ENCODE assay signal across 1 cellular context in the genomic region with DNA sequence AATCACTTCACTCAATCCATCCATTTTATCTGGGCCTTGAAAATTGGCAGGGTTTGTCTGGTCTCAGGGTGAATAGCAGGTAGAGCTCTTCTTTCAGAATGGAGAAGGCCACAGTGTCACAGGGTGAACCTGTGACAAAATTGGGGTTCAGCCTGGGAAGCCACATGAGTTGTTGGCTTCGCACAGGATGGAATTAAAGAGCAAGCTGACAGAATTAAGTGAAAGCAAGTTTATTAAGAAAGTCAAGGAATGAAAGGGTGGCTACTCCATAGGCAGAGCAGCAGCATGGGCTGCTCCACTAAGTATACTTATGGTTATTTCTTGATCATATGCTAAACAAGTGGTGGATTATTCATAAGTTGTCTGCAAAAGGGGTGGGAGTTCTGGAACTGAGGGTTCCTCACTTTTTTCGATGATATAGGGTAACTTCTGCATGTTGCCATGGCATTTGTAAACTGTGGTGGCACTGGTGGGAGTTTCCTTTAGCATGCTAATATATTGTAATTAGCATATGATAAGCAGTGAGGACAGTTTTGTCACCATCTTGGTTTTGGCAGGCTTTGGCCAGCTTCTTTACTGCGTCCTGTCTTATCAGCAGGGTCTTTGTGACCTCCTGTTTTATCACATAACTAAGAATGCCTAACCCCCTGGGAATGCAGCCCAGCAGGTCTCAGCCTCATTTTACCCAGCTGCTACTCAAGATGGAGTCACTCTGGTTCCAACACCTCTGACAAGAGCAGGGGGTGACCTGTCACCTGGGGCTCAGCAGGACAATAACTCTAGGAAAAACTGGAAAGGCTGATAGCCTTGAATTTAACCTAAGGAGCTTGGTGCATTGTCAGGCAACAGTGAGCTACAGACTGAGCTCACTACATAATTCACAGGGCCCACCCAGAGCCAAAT.
A peak's percentile ranks its signal among the peaks of the same experiment; 100 is the strongest.
TF ChIP-seq lines count a peak whose summit lies in the region.

No MANE protein-coding gene starts in this region.

TF ChIP-seq in GM12878, 131 proteins besides CTCF, POLR2A, EP300 and RAD21 (continued from another document):
- TF ChIP-seq, protein P1, sequence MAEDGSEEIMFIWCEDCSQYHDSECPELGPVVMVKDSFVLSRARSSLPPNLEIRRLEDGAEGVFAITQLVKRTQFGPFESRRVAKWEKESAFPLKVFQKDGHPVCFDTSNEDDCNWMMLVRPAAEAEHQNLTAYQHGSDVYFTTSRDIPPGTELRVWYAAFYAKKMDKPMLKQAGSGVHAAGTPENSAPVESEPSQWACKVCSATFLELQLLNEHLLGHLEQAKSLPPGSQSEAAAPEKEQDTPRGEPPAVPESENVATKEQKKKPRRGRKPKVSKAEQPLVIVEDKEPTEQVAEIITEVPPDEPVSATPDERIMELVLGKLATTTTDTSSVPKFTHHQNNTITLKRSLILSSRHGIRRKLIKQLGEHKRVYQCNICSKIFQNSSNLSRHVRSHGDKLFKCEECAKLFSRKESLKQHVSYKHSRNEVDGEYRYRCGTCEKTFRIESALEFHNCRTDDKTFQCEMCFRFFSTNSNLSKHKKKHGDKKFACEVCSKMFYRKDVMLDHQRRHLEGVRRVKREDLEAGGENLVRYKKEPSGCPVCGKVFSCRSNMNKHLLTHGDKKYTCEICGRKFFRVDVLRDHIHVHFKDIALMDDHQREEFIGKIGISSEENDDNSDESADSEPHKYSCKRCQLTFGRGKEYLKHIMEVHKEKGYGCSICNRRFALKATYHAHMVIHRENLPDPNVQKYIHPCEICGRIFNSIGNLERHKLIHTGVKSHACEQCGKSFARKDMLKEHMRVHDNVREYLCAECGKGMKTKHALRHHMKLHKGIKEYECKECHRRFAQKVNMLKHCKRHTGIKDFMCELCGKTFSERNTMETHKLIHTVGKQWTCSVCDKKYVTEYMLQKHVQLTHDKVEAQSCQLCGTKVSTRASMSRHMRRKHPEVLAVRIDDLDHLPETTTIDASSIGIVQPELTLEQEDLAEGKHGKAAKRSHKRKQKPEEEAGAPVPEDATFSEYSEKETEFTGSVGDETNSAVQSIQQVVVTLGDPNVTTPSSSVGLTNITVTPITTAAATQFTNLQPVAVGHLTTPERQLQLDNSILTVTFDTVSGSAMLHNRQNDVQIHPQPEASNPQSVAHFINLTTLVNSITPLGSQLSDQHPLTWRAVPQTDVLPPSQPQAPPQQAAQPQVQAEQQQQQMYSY (CRISPR knock-in tag; IDR thresholded peaks at IDR 0.05) = peak; percentile 73; the same call in 1 of the 2 replicates
- no peak for TF ChIP-seq TCF7 (IDR thresholded peaks at IDR 0.05; ENCODE audit: borderline replicate concordance)
- TF ChIP-seq RAD51 (IDR thresholded peaks at IDR 0.05) = no peak
- no peak for TF ChIP-seq PML (IDR thresholded peaks at IDR 0.05; ENCODE audit: low read length)
- TF ChIP-seq, protein P2, sequence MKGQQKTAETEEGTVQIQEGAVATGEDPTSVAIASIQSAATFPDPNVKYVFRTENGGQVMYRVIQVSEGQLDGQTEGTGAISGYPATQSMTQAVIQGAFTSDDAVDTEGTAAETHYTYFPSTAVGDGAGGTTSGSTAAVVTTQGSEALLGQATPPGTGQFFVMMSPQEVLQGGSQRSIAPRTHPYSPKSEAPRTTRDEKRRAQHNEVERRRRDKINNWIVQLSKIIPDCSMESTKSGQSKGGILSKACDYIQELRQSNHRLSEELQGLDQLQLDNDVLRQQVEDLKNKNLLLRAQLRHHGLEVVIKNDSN (IDR thresholded peaks at IDR 0.05; ENCODE audit: borderline replicate concordance, extremely low read length, insufficient read depth, low read depth, low read length) = no peak
- TF ChIP-seq, protein P3, sequence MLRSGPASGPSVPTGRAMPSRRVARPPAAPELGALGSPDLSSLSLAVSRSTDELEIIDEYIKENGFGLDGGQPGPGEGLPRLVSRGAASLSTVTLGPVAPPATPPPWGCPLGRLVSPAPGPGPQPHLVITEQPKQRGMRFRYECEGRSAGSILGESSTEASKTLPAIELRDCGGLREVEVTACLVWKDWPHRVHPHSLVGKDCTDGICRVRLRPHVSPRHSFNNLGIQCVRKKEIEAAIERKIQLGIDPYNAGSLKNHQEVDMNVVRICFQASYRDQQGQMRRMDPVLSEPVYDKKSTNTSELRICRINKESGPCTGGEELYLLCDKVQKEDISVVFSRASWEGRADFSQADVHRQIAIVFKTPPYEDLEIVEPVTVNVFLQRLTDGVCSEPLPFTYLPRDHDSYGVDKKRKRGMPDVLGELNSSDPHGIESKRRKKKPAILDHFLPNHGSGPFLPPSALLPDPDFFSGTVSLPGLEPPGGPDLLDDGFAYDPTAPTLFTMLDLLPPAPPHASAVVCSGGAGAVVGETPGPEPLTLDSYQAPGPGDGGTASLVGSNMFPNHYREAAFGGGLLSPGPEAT (IDR thresholded peaks at IDR 0.05; ENCODE audit: low read depth) = no peak
- TF ChIP-seq FOXM1 (IDR thresholded peaks at IDR 0.05; ENCODE audit: low read depth, low read length) = no peak
- TF ChIP-seq SUPT20H (IDR thresholded peaks at IDR 0.05; ENCODE audit: borderline replicate concordance, control insufficient read depth, low read depth, low read length) = no peak
- no peak for TF ChIP-seq MTA3 (IDR thresholded peaks at IDR 0.05; ENCODE audit: borderline replicate concordance, low read length)
- TF ChIP-seq, protein P4, sequence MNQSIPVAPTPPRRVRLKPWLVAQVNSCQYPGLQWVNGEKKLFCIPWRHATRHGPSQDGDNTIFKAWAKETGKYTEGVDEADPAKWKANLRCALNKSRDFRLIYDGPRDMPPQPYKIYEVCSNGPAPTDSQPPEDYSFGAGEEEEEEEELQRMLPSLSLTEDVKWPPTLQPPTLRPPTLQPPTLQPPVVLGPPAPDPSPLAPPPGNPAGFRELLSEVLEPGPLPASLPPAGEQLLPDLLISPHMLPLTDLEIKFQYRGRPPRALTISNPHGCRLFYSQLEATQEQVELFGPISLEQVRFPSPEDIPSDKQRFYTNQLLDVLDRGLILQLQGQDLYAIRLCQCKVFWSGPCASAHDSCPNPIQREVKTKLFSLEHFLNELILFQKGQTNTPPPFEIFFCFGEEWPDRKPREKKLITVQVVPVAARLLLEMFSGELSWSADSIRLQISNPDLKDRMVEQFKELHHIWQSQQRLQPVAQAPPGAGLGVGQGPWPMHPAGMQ (IDR thresholded peaks at IDR 0.05; ENCODE audit: borderline replicate concordance) = no peak
